ENCODE assay signal across 3 cellular contexts in genomic region chr3:23756206-23756840, GRCh38.
TF ChIP-seq lines count a peak whose summit lies in the region.

No MANE protein-coding gene starts in this region.

TF ChIP-seq in HEK293, 187 proteins besides CTCF, POLR2A, EP300 and RAD21 (continued from another document):
- 0 out of 2 replicates have a peak, but pooled peaks have one; percentile 12 for TF ChIP-seq ZNF398 (tag by site-specific recombination; IDR thresholded peaks at IDR 0.05)

TF ChIP-seq in endothelial cell of umbilical vein, 7 proteins besides CTCF, POLR2A, EP300 and RAD21 (continued from another document):
- no peak for TF ChIP-seq EZH2 (IDR thresholded peaks at IDR 0.05; ENCODE audit: borderline replicate concordance, low read depth, low read length, severe bottlenecking)

TF ChIP-seq in SK-N-SH treated with all-trans-retinoic acid at 6 μM for 48 hours, 23 proteins besides CTCF, POLR2A, EP300 and RAD21:
- TF ChIP-seq TSHZ2 (CRISPR knock-in tag; IDR thresholded peaks at IDR 0.05): no peak
- TF ChIP-seq TCF4 (CRISPR knock-in tag; IDR thresholded peaks at IDR 0.05; ENCODE audit: borderline replicate concordance): no peak
- TF ChIP-seq SNAI2 (CRISPR knock-in tag; IDR thresholded peaks at IDR 0.05): no peak
- TF ChIP-seq CREB5 (CRISPR knock-in tag; IDR thresholded peaks at IDR 0.05; ENCODE audit: low read depth): no peak
- TF ChIP-seq ZNF565 (CRISPR knock-in tag; conservative IDR thresholded peaks at IDR 0.05; ENCODE audit: low read depth): no peak
- no peak for TF ChIP-seq PPARA (CRISPR knock-in tag; IDR thresholded peaks at IDR 0.05; ENCODE audit: borderline replicate concordance)
- TF ChIP-seq ZNF70 (CRISPR knock-in tag; IDR thresholded peaks at IDR 0.05): no peak
- no peak for TF ChIP-seq ZFP30 (CRISPR knock-in tag; IDR thresholded peaks at IDR 0.05)
- no peak for TF ChIP-seq GLIS3 (CRISPR knock-in tag; IDR thresholded peaks at IDR 0.05)
- TF ChIP-seq BACH2 (CRISPR knock-in tag; IDR thresholded peaks at IDR 0.05; ENCODE audit: borderline replicate concordance): no peak
- no peak for TF ChIP-seq ZNF8 (CRISPR knock-in tag; IDR thresholded peaks at IDR 0.05)
- no peak for TF ChIP-seq TOX (CRISPR knock-in tag; IDR thresholded peaks at IDR 0.05; ENCODE audit: borderline replicate concordance)
- no peak for TF ChIP-seq PATZ1 (CRISPR knock-in tag; IDR thresholded peaks at IDR 0.05; ENCODE audit: borderline replicate concordance)
- TF ChIP-seq ISL1 (CRISPR knock-in tag; IDR thresholded peaks at IDR 0.05): no peak
- TF ChIP-seq ZC3H10 (CRISPR knock-in tag; IDR thresholded peaks at IDR 0.05): no peak
- TF ChIP-seq POU6F1 (CRISPR knock-in tag; IDR thresholded peaks at IDR 0.05; ENCODE audit: borderline replicate concordance, low read depth): no peak
TF ChIP-seq in SK-N-SH treated with all-trans-retinoic acid at 6 μM for 48 hours: peak in this region for 0.
